Comparison of ENCODE assay signal across 1 cellular context in genomic region chr1:12006167-12006921, GRCh38.
TF ChIP-seq lines count a peak whose summit lies in the region.

No MANE protein-coding gene starts in this region.

TF ChIP-seq in GM23338, 12 proteins besides CTCF, POLR2A, EP300 and RAD21 (continued from another document):
- TF ChIP-seq ZNF331 (CRISPR knock-in tag; IDR thresholded peaks at IDR 0.05; ENCODE audit: low read depth) = no peak
- no peak for TF ChIP-seq JUNB (IDR thresholded peaks at IDR 0.05; ENCODE audit: unreplicated experiment)
- no peak for TF ChIP-seq REST (IDR thresholded peaks at IDR 0.05; ENCODE audit: unreplicated experiment)
